8 cellular contexts compared by ENCODE assay signal in genomic region chr15:90286678-90287077, GRCh38. TPM values are rescaled to one million over a fixed set of nuclear protein-coding genes. Genes with fewer than 3 reads are reported as not detected.
DNase-seq lines count a peak whose midpoint lies in the region; ATAC-seq and TF ChIP-seq lines count a peak whose summit lies in the region.

No MANE protein-coding gene starts in this region.

- DNase-seq in DMS114 treated with DMSO at 0.1 percent for 48 hours (lab: John Stamatoyannopoulos, UW; ENCODE audit: unreplicated experiment) = peak; percentile 57
- DNase-seq in HuH-7.5 (ENCODE audit: low spot score) = peak; percentile 41
- peak; percentile 50 for DNase-seq in fibroblast of mammary gland (ENCODE audit: low read depth)
- DNase-seq in transverse colon = no peak
- no peak for DNase-seq in coronary artery (ENCODE audit: low spot score)

- no peak overlapping the region for H3K27ac ChIP-seq in transverse colon
- no peak overlapping the region for H3K27ac ChIP-seq in coronary artery

- no peaks in the 10 kb centered on the region for H3K36me3 ChIP-seq in transverse colon

- in situ Hi-C loops in transverse colon (cut with MboI; ENCODE audit: low pct_ligation_motif_present in 1 of 4, low pct_unique_long_range_greater_than_20kb in 1 of 4, low sequenced_read_pairs in 3 of 4) = no loop called here

- no peak for ATAC-seq in HG03139 (IDR thresholded peaks at IDR 0.05; ENCODE audit: unreplicated experiment)
- no peak for ATAC-seq in GM18511 (IDR thresholded peaks at IDR 0.05; ENCODE audit: unreplicated experiment)

- no peak for TF ChIP-seq EP300 in transverse colon (IDR thresholded peaks at IDR 0.05; ENCODE audit: low read depth)

- TF ChIP-seq CTCF in WI38 (IDR thresholded peaks at IDR 0.05; ENCODE audit: low read depth, low read length) (0 out of 2 replicates have a peak, but pooled peaks have one; percentile 13), fibroblast of mammary gland (conservative IDR thresholded peaks at IDR 0.05; ENCODE audit: control insufficient read depth, insufficient read depth, low read depth, low read length) (peak; percentile 43), transverse colon (IDR thresholded peaks at IDR 0.05) (peak; percentile 15 to 38 (median 25)), coronary artery (IDR thresholded peaks at IDR 0.05) (no peak)

- H3K27me3 ChIP-seq in transverse colon = no peaks in the 10 kb centered on the region

- intact Hi-C loops in transverse colon (cut with DNase I; ENCODE audit: low total_unique reads) = no loop called here

- TF ChIP-seq POLR2A in transverse colon (IDR thresholded peaks at IDR 0.05) = no peak

- H3K9me3 ChIP-seq in transverse colon = no peaks in the 10 kb centered on the region

- peaks cover 0 to 19% (median 5%) of the 10 kb centered on the region in 4 donors for H3K4me1 ChIP-seq in transverse colon

- no peak overlapping the region for H3K4me3 ChIP-seq in WI38 (ENCODE audit: low read depth, low read length)
- no peak overlapping the region for H3K4me3 ChIP-seq in fibroblast of mammary gland (ENCODE audit: control insufficient read depth, low read depth, low read length)
- H3K4me3 ChIP-seq in transverse colon = no peak overlapping the region
- no peak overlapping the region for H3K4me3 ChIP-seq in coronary artery

RNA-seq across cellular contexts. Expression of gene NGRN, which starts 21.2 kb away (rescaled TPM):
- total RNA-seq in transverse colon = 10 to 100 TPM; 27.7 to 58.3 (median 44.5) TPM

RNA-seq across cellular contexts. Expression of gene TTLL13, which starts 37.3 kb away (rescaled TPM):
- under 1 TPM in 1 of 4 donors, not detected in 3; 0.27 TPM for total RNA-seq in transverse colon

RNA-seq across cellular contexts. Expression of gene GDPGP1, which starts 52.7 kb away (rescaled TPM):
- total RNA-seq in transverse colon = 10 to 100 TPM in 3 of 4 donors, 1 to 10 TPM in 1; 6.8 to 28.8 (median 21.3) TPM

RNA-seq across cellular contexts. Expression of gene CIB1, which starts 52.9 kb away (rescaled TPM):
- 100 to 1,000 TPM in 3 of 4 donors, 10 to 100 TPM in 1; 38.4 to 156 (median 131) TPM for total RNA-seq in transverse colon

Comparison
In these comparisons a context has a peak if more than half of its experiments do, and no peak if none do; other contexts are left out.
1. DNase-seq: peak in DMS114 treated with DMSO at 0.1 percent for 48 hours (single experiment), HuH-7.5 (single experiment) and fibroblast of mammary gland (single experiment); none in transverse colon (single experiment) and coronary artery (single experiment).